In genomic region chr4:172489896-172490295, GRCh38 we compare ENCODE assay signal across 1 cellular context.
TF ChIP-seq lines count a peak whose summit lies in the region.

No MANE protein-coding gene starts in this region.

TF ChIP-seq in WTC11, 78 proteins besides CTCF, POLR2A, EP300 and RAD21 (continued from another document):
- TF ChIP-seq ZNF425 (CRISPR knock-in tag; conservative IDR thresholded peaks at IDR 0.05) (no peak), ZNF416 (CRISPR knock-in tag; IDR thresholded peaks at IDR 0.05) (no peak)
